In the genomic region with DNA sequence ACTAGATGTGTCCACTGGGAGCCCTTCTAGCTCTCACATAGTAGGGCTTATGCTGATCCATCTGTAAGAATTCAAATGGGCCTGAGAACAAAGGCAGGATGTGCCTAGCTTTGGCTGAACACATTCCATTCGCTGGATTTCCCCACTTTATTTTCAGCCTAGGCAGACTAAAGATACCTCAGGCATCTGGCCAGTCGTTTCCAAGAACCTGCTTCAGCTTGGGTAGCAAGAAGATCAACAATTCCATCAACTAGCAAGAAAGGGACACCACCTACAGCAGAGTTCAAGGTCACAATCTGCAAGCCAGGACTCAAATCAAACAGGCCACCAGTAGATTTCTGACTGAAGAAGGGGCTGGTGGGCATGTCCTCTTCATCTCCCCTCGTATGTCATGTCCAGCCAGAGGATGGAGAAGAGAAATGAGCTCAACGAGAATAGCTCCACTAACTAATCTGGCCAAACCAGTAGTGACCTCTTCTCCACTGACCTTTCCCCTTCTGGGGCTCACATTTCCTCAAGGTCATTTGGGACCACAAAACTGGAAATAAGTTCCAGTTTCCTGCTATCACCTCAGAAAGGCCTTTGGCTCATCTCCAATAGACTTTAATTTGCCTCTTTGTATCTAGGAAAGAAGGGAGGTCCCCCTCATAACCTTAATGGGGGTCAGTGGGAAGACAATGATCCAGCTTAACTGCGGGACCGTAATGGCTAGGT, we compare ENCODE assay signal across 11 cellular contexts. TPM values are rescaled to one million over a fixed set of nuclear protein-coding genes. Genes with fewer than 3 reads are reported as not detected.
A peak's percentile ranks its signal among the peaks of the same experiment; 100 is the strongest.
DNase-seq lines count a peak whose midpoint lies in the region; ATAC-seq and TF ChIP-seq lines count a peak whose summit lies in the region.
"Had no signal": no experiment of that assay in that cellular context is flagged by ENCODE, and none has a peak within 500 bp of the region (broad histone marks: within the 10 kb centered on the region; RNA-seq: fewer than 3 reads in every experiment).

No MANE protein-coding gene starts in this region.

- TF ChIP-seq POLR2A in gastrocnemius medialis (IDR thresholded peaks at IDR 0.05): no peak

- H3K9me3 ChIP-seq in CD8-positive, alpha-beta T cell (ENCODE audit: low read length): no peaks in the 10 kb centered on the region
- H3K9me3 ChIP-seq in right cardiac atrium (ENCODE audit: control insufficient read depth, low read length): no peaks in the 10 kb centered on the region
- H3K9me3 ChIP-seq in gastrocnemius medialis: no peaks in the 10 kb centered on the region

- DNase-seq in CD8-positive, alpha-beta T cell: no peak
- DNase-seq in activated T-helper 1 cell treated with anti-CD3 and anti-CD28 coated beads, Interleukin-12 subunit alpha, Interleukin-12 subunit beta, Interleukin-2, Interleukin-4 antibody, amounts not matched to agents 30 ng/mL and 10 ng/mL and 1 ng/mL, durations not matched to agents 14 hours and 24 hours and 36 hours (ENCODE audit: low spot score): no peak
- DNase-seq in right cardiac atrium (no peak), gastrocnemius medialis (peak in 1 of 2 donors; percentile 67), cerebellum (ENCODE audit: low spot score) (no peak), CD1c-positive myeloid dendritic cell (ENCODE audit: extremely low spot score) (no peak), occipital lobe (lab: John Stamatoyannopoulos, UW) (no peak), NCI-H345 (lab: John Stamatoyannopoulos, UW) (no peak)
- DNase-seq: NCI-H774; stimulated activated naive CD4-positive, alpha-beta T cell treated with Interleukin-2 at 50 U/mL for 16 hours had no signal

- peak overlapping the region; percentile 20 for H3K4me3 Mint-ChIP-seq in CD8-positive, alpha-beta T cell
- H3K4me3 Mint-ChIP-seq in activated T-helper 1 cell treated with anti-CD3 and anti-CD28 coated beads, Interleukin-12 subunit alpha, Interleukin-12 subunit beta, Interleukin-2, Interleukin-4 antibody, amounts not matched to agents 30 ng/mL and 10 ng/mL and 1 ng/mL, durations not matched to agents 14 hours and 24 hours and 36 hours: peak overlapping the region; percentile 37

- CTCF ChIA-PET in CD8-positive, alpha-beta T cell (lab: Charles Lee): interaction anchor here (0.9 to 8.4 kb wide), 4 partner anchors 11 to 137 kb away, joined by 3 to 386 read pairs (median 97); partner anchors contain the start of genes NUDT17 and TXNIP

- H3K9me3 Mint-ChIP-seq in CD8-positive, alpha-beta T cell: no peaks in the 10 kb centered on the region
- H3K9me3 Mint-ChIP-seq in activated T-helper 1 cell treated with anti-CD3 and anti-CD28 coated beads, Interleukin-12 subunit alpha, Interleukin-12 subunit beta, Interleukin-2, Interleukin-4 antibody, amounts not matched to agents 30 ng/mL and 10 ng/mL and 1 ng/mL, durations not matched to agents 14 hours and 24 hours and 36 hours: no peaks in the 10 kb centered on the region

- no peak for TF ChIP-seq CTCF in CD8-positive, alpha-beta T cell (IDR thresholded peaks at IDR 0.05)
- TF ChIP-seq CTCF in gastrocnemius medialis (IDR thresholded peaks at IDR 0.05 in 4 of 5, conservative IDR thresholded peaks at IDR 0.05 in 1 of 5): no peak

- no peak for ATAC-seq in CD8-positive, alpha-beta T cell
- no peak for ATAC-seq in right cardiac atrium
- ATAC-seq in gastrocnemius medialis: no peak

- H3K27me3 ChIP-seq in CD8-positive, alpha-beta T cell (ENCODE audit: insufficient read depth, low read length): no peaks in the 10 kb centered on the region
- H3K27me3 ChIP-seq in right cardiac atrium (ENCODE audit: control insufficient read depth, insufficient read depth): no peaks in the 10 kb centered on the region
- no peaks in the 10 kb centered on the region for H3K27me3 ChIP-seq in gastrocnemius medialis

- H3K27me3 Mint-ChIP-seq in CD8-positive, alpha-beta T cell (ENCODE audit: low read depth): no peaks in the 10 kb centered on the region
- no peaks in the 10 kb centered on the region for H3K27me3 Mint-ChIP-seq in activated T-helper 1 cell treated with anti-CD3 and anti-CD28 coated beads, Interleukin-12 subunit alpha, Interleukin-12 subunit beta, Interleukin-2, Interleukin-4 antibody, amounts not matched to agents 30 ng/mL and 10 ng/mL and 1 ng/mL, durations not matched to agents 14 hours and 24 hours and 36 hours (ENCODE audit: insufficient read depth)

- peaks cover 36% of the 10 kb centered on the region for H3K4me1 Mint-ChIP-seq in CD8-positive, alpha-beta T cell (ENCODE audit: low read depth)
- peaks cover 22% of the 10 kb centered on the region for H3K4me1 Mint-ChIP-seq in activated T-helper 1 cell treated with anti-CD3 and anti-CD28 coated beads, Interleukin-12 subunit alpha, Interleukin-12 subunit beta, Interleukin-2, Interleukin-4 antibody, amounts not matched to agents 30 ng/mL and 10 ng/mL and 1 ng/mL, durations not matched to agents 14 hours and 24 hours and 36 hours (ENCODE audit: low read depth)

- H3K27ac Mint-ChIP-seq in CD8-positive, alpha-beta T cell: peak overlapping the region; percentile 39
- H3K27ac Mint-ChIP-seq in activated T-helper 1 cell treated with anti-CD3 and anti-CD28 coated beads, Interleukin-12 subunit alpha, Interleukin-12 subunit beta, Interleukin-2, Interleukin-4 antibody, amounts not matched to agents 30 ng/mL and 10 ng/mL and 1 ng/mL, durations not matched to agents 14 hours and 24 hours and 36 hours: no peak overlapping the region

- peaks cover 3% of the 10 kb centered on the region for H3K36me3 Mint-ChIP-seq in CD8-positive, alpha-beta T cell
- peaks cover 2% of the 10 kb centered on the region for H3K36me3 Mint-ChIP-seq in activated T-helper 1 cell treated with anti-CD3 and anti-CD28 coated beads, Interleukin-12 subunit alpha, Interleukin-12 subunit beta, Interleukin-2, Interleukin-4 antibody, amounts not matched to agents 30 ng/mL and 10 ng/mL and 1 ng/mL, durations not matched to agents 14 hours and 24 hours and 36 hours (ENCODE audit: low read depth)

- in situ Hi-C loops in gastrocnemius medialis (cut with MboI; ENCODE audit: low sequenced_read_pairs in 4 of 4): no loop called here

- WGBS in right cardiac atrium: 46% methylated on average over 6 of the region's 6 CpGs

- H3K27ac ChIP-seq in CD8-positive, alpha-beta T cell (ENCODE audit: low read depth, low read length): no peak overlapping the region
- H3K27ac ChIP-seq in right cardiac atrium (ENCODE audit: low read length) (peak overlapping the region; percentile 100), gastrocnemius medialis (peak overlapping the region; percentile 95 to 99 (median 98))

- H3K4me1 ChIP-seq in CD8-positive, alpha-beta T cell (ENCODE audit: insufficient read depth, low read length): peaks cover 90% of the 10 kb centered on the region
- peaks cover 42% of the 10 kb centered on the region for H3K4me1 ChIP-seq in right cardiac atrium (ENCODE audit: control insufficient read depth, insufficient read depth, low read length)
- H3K4me1 ChIP-seq in gastrocnemius medialis: peaks cover 89% of the 10 kb centered on the region in 2 donors

- H3K36me3 ChIP-seq in CD8-positive, alpha-beta T cell (ENCODE audit: insufficient read depth, low read length): no peaks in the 10 kb centered on the region
- H3K36me3 ChIP-seq in gastrocnemius medialis: no peaks in the 10 kb centered on the region

- no peak overlapping the region for H3K4me3 ChIP-seq in CD8-positive, alpha-beta T cell (ENCODE audit: low read depth, low read length)
- H3K4me3 ChIP-seq in right cardiac atrium (ENCODE audit: low read length) (no peak overlapping the region), gastrocnemius medialis (peak overlapping the region in 3 of 4 donors; percentile 1 to 22 (median 5))

- intact Hi-C loops in CD8-positive, alpha-beta T cell (cut with DNase I, micrococcal nuclease): loop anchor here in 1 of 2 experiments (1.0 kb wide), 1 partner anchor 11 kb away; no protein-coding TSS in a partner anchor
- intact Hi-C loops in activated T-helper 1 cell treated with anti-CD3 and anti-CD28 coated beads, Interleukin-12 subunit alpha, Interleukin-12 subunit beta, Interleukin-2, Interleukin-4 antibody, amounts not matched to agents 30 ng/mL and 10 ng/mL and 1 ng/mL, durations not matched to agents 14 hours and 24 hours and 36 hours (cut with micrococcal nuclease): no loop called here
- intact Hi-C loops in right cardiac atrium (cut with DNase I) (no loop called here), gastrocnemius medialis (cut with DNase I; ENCODE audit: low total_unique reads) (no loop called here)

- POLR2A ChIA-PET in CD8-positive, alpha-beta T cell (lab: Charles Lee): interaction anchor here (1.1 to 11.1 kb wide), 2 partner anchors 11 to 54 kb away, joined by 3 to 366 read pairs; partner anchors contain the start of genes RBM8A and TXNIP

RNA-seq across cellular contexts. Expression of gene TXNIP, which starts 14.2 kb away (rescaled TPM):
- 100 to 1,000 TPM; 627 to 652 TPM for total RNA-seq in CD8-positive, alpha-beta T cell
- total RNA-seq in activated T-helper 1 cell treated with anti-CD3 and anti-CD28 coated beads, Interleukin-12 subunit alpha, Interleukin-12 subunit beta, Interleukin-2, Interleukin-4 antibody, amounts not matched to agents 30 ng/mL and 10 ng/mL and 1 ng/mL, durations not matched to agents 14 hours and 24 hours and 36 hours: 107 and 108 TPM in 2 replicates
- 100 to 1,000 TPM; 548 to 806 (median 632) TPM for total RNA-seq in right cardiac atrium
- polyA plus RNA-seq in right cardiac atrium: 943 TPM
- 1,000 to 10,000 TPM; 1,815 to 2,839 (median 2,202) TPM for total RNA-seq in gastrocnemius medialis
- 147 TPM for total RNA-seq in cerebellum
- total RNA-seq in occipital lobe: 317 TPM

RNA-seq across cellular contexts. Expression of gene POLR3GL, which starts 17.7 kb away (rescaled TPM):
- total RNA-seq in CD8-positive, alpha-beta T cell: 10 to 100 TPM; 12.9 to 14.4 TPM
- total RNA-seq in activated T-helper 1 cell treated with anti-CD3 and anti-CD28 coated beads, Interleukin-12 subunit alpha, Interleukin-12 subunit beta, Interleukin-2, Interleukin-4 antibody, amounts not matched to agents 30 ng/mL and 10 ng/mL and 1 ng/mL, durations not matched to agents 14 hours and 24 hours and 36 hours: 10.6 and 11.6 TPM in 2 replicates
- 10 to 100 TPM; 51.4 to 54.4 (median 52.5) TPM for total RNA-seq in right cardiac atrium
- polyA plus RNA-seq in right cardiac atrium: 94.7 TPM
- total RNA-seq in gastrocnemius medialis: 10 to 100 TPM; 43.5 to 78.8 (median 59.4) TPM
- total RNA-seq in cerebellum: 5.7 TPM
- total RNA-seq in occipital lobe: 16.2 TPM

RNA-seq across cellular contexts. Expression of gene ANKRD34A, which starts 17.8 kb away (rescaled TPM):
- total RNA-seq in CD8-positive, alpha-beta T cell: under 1 TPM; 0.42 to 0.62 TPM
- total RNA-seq in activated T-helper 1 cell treated with anti-CD3 and anti-CD28 coated beads, Interleukin-12 subunit alpha, Interleukin-12 subunit beta, Interleukin-2, Interleukin-4 antibody, amounts not matched to agents 30 ng/mL and 10 ng/mL and 1 ng/mL, durations not matched to agents 14 hours and 24 hours and 36 hours: 4.8 and 5.1 TPM in 2 replicates
- total RNA-seq in right cardiac atrium (1 to 10 TPM; 1.7 to 3.9 (median 3.7) TPM), gastrocnemius medialis (10 to 100 TPM in 1 of 4 donors, 1 to 10 TPM in 3; 3.3 to 19.0 (median 6.7) TPM), cerebellum (1.1 TPM), occipital lobe (2.2 TPM)
- polyA plus RNA-seq in right cardiac atrium: 1.8 TPM

RNA-seq across cellular contexts. Expression of gene LIX1L, which starts 24.4 kb away (rescaled TPM):
- 10 to 100 TPM; 14.7 to 16.4 TPM for total RNA-seq in CD8-positive, alpha-beta T cell
- total RNA-seq in activated T-helper 1 cell treated with anti-CD3 and anti-CD28 coated beads, Interleukin-12 subunit alpha, Interleukin-12 subunit beta, Interleukin-2, Interleukin-4 antibody, amounts not matched to agents 30 ng/mL and 10 ng/mL and 1 ng/mL, durations not matched to agents 14 hours and 24 hours and 36 hours: 30.3 and 32.2 TPM in 2 replicates
- total RNA-seq in right cardiac atrium (10 to 100 TPM; 25.4 to 39.2 (median 28.4) TPM), gastrocnemius medialis (100 to 1,000 TPM in 1 of 4 donors, 10 to 100 TPM in 3; 37.1 to 108 (median 75.4) TPM), cerebellum (27.1 TPM), occipital lobe (22.1 TPM)
- polyA plus RNA-seq in right cardiac atrium: 11.9 TPM

RNA-seq across cellular contexts. Expression of gene HJV, which starts 39.4 kb away (rescaled TPM):
- total RNA-seq in CD8-positive, alpha-beta T cell: not detected
- total RNA-seq in activated T-helper 1 cell treated with anti-CD3 and anti-CD28 coated beads, Interleukin-12 subunit alpha, Interleukin-12 subunit beta, Interleukin-2, Interleukin-4 antibody, amounts not matched to agents 30 ng/mL and 10 ng/mL and 1 ng/mL, durations not matched to agents 14 hours and 24 hours and 36 hours: not detected in 2 replicates
- total RNA-seq in right cardiac atrium (100 to 1,000 TPM in 2 of 4 donors, 10 to 100 TPM in 2; 65.1 to 164 (median 97.1) TPM), gastrocnemius medialis (100 to 1,000 TPM; 274 to 585 (median 420) TPM), cerebellum (not detected), occipital lobe (not detected)
- 116 TPM for polyA plus RNA-seq in right cardiac atrium
- total RNA-seq: mesenteric fat pad had no signal

Comparison
In these comparisons a context has a peak if more than half of its experiments do, and no peak if none do; other contexts are left out.
1. H3K4me3 ChIP-seq: peak in gastrocnemius medialis (3 of 4); none in CD8-positive, alpha-beta T cell (single experiment) and right cardiac atrium (single experiment).